Comparison of ENCODE assay signal across 1 cellular context in genomic region chr17:31293586-31293985, GRCh38.
TF ChIP-seq lines count a peak whose summit lies in the region.

No MANE protein-coding gene starts in this region.

TF ChIP-seq in WTC11, 78 proteins besides CTCF, POLR2A, EP300 and RAD21 (continued from another document):
- TF ChIP-seq, protein P1, sequence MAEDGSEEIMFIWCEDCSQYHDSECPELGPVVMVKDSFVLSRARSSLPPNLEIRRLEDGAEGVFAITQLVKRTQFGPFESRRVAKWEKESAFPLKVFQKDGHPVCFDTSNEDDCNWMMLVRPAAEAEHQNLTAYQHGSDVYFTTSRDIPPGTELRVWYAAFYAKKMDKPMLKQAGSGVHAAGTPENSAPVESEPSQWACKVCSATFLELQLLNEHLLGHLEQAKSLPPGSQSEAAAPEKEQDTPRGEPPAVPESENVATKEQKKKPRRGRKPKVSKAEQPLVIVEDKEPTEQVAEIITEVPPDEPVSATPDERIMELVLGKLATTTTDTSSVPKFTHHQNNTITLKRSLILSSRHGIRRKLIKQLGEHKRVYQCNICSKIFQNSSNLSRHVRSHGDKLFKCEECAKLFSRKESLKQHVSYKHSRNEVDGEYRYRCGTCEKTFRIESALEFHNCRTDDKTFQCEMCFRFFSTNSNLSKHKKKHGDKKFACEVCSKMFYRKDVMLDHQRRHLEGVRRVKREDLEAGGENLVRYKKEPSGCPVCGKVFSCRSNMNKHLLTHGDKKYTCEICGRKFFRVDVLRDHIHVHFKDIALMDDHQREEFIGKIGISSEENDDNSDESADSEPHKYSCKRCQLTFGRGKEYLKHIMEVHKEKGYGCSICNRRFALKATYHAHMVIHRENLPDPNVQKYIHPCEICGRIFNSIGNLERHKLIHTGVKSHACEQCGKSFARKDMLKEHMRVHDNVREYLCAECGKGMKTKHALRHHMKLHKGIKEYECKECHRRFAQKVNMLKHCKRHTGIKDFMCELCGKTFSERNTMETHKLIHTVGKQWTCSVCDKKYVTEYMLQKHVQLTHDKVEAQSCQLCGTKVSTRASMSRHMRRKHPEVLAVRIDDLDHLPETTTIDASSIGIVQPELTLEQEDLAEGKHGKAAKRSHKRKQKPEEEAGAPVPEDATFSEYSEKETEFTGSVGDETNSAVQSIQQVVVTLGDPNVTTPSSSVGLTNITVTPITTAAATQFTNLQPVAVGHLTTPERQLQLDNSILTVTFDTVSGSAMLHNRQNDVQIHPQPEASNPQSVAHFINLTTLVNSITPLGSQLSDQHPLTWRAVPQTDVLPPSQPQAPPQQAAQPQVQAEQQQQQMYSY (CRISPR knock-in tag; IDR thresholded peaks at IDR 0.05): no peak
- TF ChIP-seq ZNF219 (CRISPR knock-in tag; IDR thresholded peaks at IDR 0.05; ENCODE audit: borderline replicate concordance): no peak
- TF ChIP-seq SOX15 (CRISPR knock-in tag; IDR thresholded peaks at IDR 0.05): no peak
- TF ChIP-seq HMGXB4 (CRISPR knock-in tag; IDR thresholded peaks at IDR 0.05): no peak
- TF ChIP-seq E2F5 (CRISPR knock-in tag; IDR thresholded peaks at IDR 0.05): no peak
- TF ChIP-seq, protein P2, sequence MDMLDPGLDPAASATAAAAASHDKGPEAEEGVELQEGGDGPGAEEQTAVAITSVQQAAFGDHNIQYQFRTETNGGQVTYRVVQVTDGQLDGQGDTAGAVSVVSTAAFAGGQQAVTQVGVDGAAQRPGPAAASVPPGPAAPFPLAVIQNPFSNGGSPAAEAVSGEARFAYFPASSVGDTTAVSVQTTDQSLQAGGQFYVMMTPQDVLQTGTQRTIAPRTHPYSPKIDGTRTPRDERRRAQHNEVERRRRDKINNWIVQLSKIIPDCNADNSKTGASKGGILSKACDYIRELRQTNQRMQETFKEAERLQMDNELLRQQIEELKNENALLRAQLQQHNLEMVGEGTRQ (CRISPR knock-in tag; IDR thresholded peaks at IDR 0.05): no peak
- no peak for TF ChIP-seq MYBL2 (CRISPR knock-in tag; IDR thresholded peaks at IDR 0.05)
- TF ChIP-seq GRHL2 (CRISPR knock-in tag; IDR thresholded peaks at IDR 0.05; ENCODE audit: insufficient replicate concordance, severe bottlenecking): no peak
